ENCODE assay signal across 8 cellular contexts in genomic region chr2:189411860-189412259, GRCh38. TPM values are rescaled to one million over a fixed set of nuclear protein-coding genes. Genes with fewer than 3 reads are reported as not detected.
DNase-seq lines count a peak whose midpoint lies in the region; ATAC-seq, FAIRE-seq and TF ChIP-seq lines count a peak whose summit lies in the region.

No MANE protein-coding gene starts in this region.

- WGBS in pancreas, 2 donors, result 35 to 39% methylated on average over 5 of the region's 5 CpGs

- no peaks in the 10 kb centered on the region for H3K4me1 ChIP-seq in pancreas

- DNase-seq in AG09309 (ENCODE audit: low read depth) (peak; percentile 78), RWPE1 (ENCODE audit: low spot score) (peak; percentile 6), fibroblast of villous mesenchyme (ENCODE audit: low read depth) (peak; percentile 98), pancreas (no peak), putamen (ENCODE audit: low spot score) (no peak), SHP77 treated with DMSO at 0.1 percent for 48 hours (lab: John Stamatoyannopoulos, UW) (no peak), NCI-H526 treated with DMSO at 0.1 percent for 48 hours (lab: John Stamatoyannopoulos, UW) (no peak)

- H3K4me3 ChIP-seq in AG09309 (ENCODE audit: control insufficient read depth, low read depth, low read length) (no peak overlapping the region), fibroblast of villous mesenchyme (ENCODE audit: low read depth, low read length) (no peak overlapping the region), pancreas (no peak overlapping the region)

- no peaks in the 10 kb centered on the region for H3K36me3 ChIP-seq in pancreas

- H3K9me3 ChIP-seq in pancreas, result no peaks in the 10 kb centered on the region

- intact Hi-C loops in pancreas (cut with DNase I), result loop anchor here in 1 of 3 donors (10.0 kb wide), 2 partner anchors 317 to 887 kb away; no protein-coding TSS in a partner anchor

- TF ChIP-seq CTCF in AG09309 (IDR thresholded peaks at IDR 0.05; ENCODE audit: control insufficient read depth, insufficient read depth, low read depth, low read length, missing control alignments), result no peak
- TF ChIP-seq CTCF in RWPE1 (conservative IDR thresholded peaks at IDR 0.05; ENCODE audit: low read depth), result no peak
- no peak for TF ChIP-seq CTCF in fibroblast of villous mesenchyme (IDR thresholded peaks at IDR 0.05; ENCODE audit: insufficient read depth, low read depth, low read length)
- no peak for TF ChIP-seq CTCF in pancreas (IDR thresholded peaks at IDR 0.05)

- CTCF ChIA-PET in RWPE1 (lab: Yijun Ruan, JAX), result interaction anchor here (0.6 to 1.2 kb wide), 3 partner anchors 31 to 295 kb away, joined by 3 to 5 read pairs (median 4); no protein-coding TSS in a partner anchor

- POLR2A ChIA-PET in RWPE1 (lab: Yijun Ruan, JAX; ENCODE audit: low non-redundant PET), result no interaction called here

- ATAC-seq in pancreas (peak in 3 of 4 donors; percentile 43 to 50 (median 45)), GM21529 (IDR thresholded peaks at IDR 0.05; ENCODE audit: unreplicated experiment) (no peak)

- FAIRE-seq in pancreas (lab: Jason Lieb, UNC), result no peak

- H3K27ac ChIP-seq in RWPE1, result no peak overlapping the region
- H3K27ac ChIP-seq in pancreas, result no peak overlapping the region

- H3K27me3 ChIP-seq in pancreas, result no peaks in the 10 kb centered on the region

RNA-seq across cellular contexts. Expression of gene WDR75, which starts 29.4 kb away (rescaled TPM):
- total RNA-seq in fibroblast of villous mesenchyme, result 34.5 and 47.5 TPM in 2 replicates
- total RNA-seq in pancreas, result 10 to 100 TPM; 13.5 to 20.9 (median 14.7) TPM
- 10 to 100 TPM; 11.3 to 20.1 TPM for polyA plus RNA-seq in pancreas

Comparison
In these comparisons a context has a peak if more than half of its experiments do, and no peak if none do; other contexts are left out.
1. DNase-seq: peak in AG09309 (single experiment), RWPE1 (single experiment) and fibroblast of villous mesenchyme (single experiment); none in pancreas (0 of 6), putamen (single experiment), SHP77 treated with DMSO at 0.1 percent for 48 hours (single experiment) and NCI-H526 treated with DMSO at 0.1 percent for 48 hours (single experiment).